ENCODE assay signal across 17 cellular contexts in genomic region chr11:35548925-35549561, GRCh38. TPM values are rescaled to one million over a fixed set of nuclear protein-coding genes. Genes with fewer than 3 reads are reported as not detected.
A peak's percentile ranks its signal among the peaks of the same experiment; 100 is the strongest.
DNase-seq lines count a peak whose midpoint lies in the region; ATAC-seq and TF ChIP-seq lines count a peak whose summit lies in the region.
"Had no signal": no experiment of that assay in that cellular context is flagged by ENCODE, and none has a peak within 500 bp of the region (broad histone marks: within the 10 kb centered on the region; RNA-seq: fewer than 3 reads in every experiment).

No MANE protein-coding gene starts in this region.

- DNase-seq in EH (ENCODE audit: low read depth) (peak; percentile 68), NCI-H226 (peak; percentile 54), COR-L47 (lab: John Stamatoyannopoulos, UW) (no peak), OCI-M2 (lab: John Stamatoyannopoulos, UW; ENCODE audit: unreplicated experiment) (no peak), mucosa of descending colon (no peak), dedifferentiated amniotic fluid mesenchymal stem cell (ENCODE audit: extremely low spot score) (no peak)
- DNase-seq: AML-193; NCI-H1436 treated with DMSO at 0.1 percent for 48 hours; NCI-H510A; OCI-M1; stimulated activated CD4-positive, alpha-beta T cell treated with anti-CD3 and anti-CD28 coated beads, Interleukin-1b, Interleukin-23, amount 100 ng/mL, for 48 hours; substantia nigra had no signal

- H3K36me3 ChIP-seq in ectodermal cell (ENCODE audit: control insufficient read depth, insufficient read depth, low read length) = no peaks in the 10 kb centered on the region
- H3K36me3 ChIP-seq in mesodermal cell (ENCODE audit: control insufficient read depth, insufficient read depth, low read length) = no peaks in the 10 kb centered on the region
- H3K36me3 ChIP-seq in mucosa of descending colon (ENCODE audit: low read depth) = no peaks in the 10 kb centered on the region
- H3K36me3 ChIP-seq: left lung had no signal

- intact Hi-C loops in mucosa of descending colon (cut with DNase I, micrococcal nuclease) = no loop called here

- H3K4me1 ChIP-seq in ectodermal cell (ENCODE audit: control insufficient read depth, insufficient read depth, low read length) (peaks cover 47% of the 10 kb centered on the region), mesodermal cell (ENCODE audit: control insufficient read depth, insufficient read depth, low read length, poor library complexity, severe bottlenecking) (peaks cover 38% of the 10 kb centered on the region), mucosa of descending colon (ENCODE audit: low read depth) (no peaks in the 10 kb centered on the region)
- H3K4me1 ChIP-seq: left lung had no signal

- H3K4me3 ChIP-seq in ectodermal cell (ENCODE audit: insufficient read depth, low read depth, low read length) = no peak overlapping the region
- no peak overlapping the region for H3K4me3 ChIP-seq in mesodermal cell (ENCODE audit: extremely low read depth, insufficient read depth, low read length, poor library complexity, severe bottlenecking)
- H3K4me3 ChIP-seq in mucosa of descending colon = no peak overlapping the region
- H3K4me3 ChIP-seq: left lung had no signal

- no peak for TF ChIP-seq CTCF in mucosa of descending colon (IDR thresholded peaks at IDR 0.05)

- H3K27ac ChIP-seq in ectodermal cell (ENCODE audit: insufficient read depth, low read depth, low read length, poor library complexity, severe bottlenecking) (peak overlapping the region; percentile 41), mesodermal cell (ENCODE audit: low read depth, low read length, severe bottlenecking) (peak overlapping the region; percentile 81)
- H3K27ac ChIP-seq: left lung had no signal

- 0 to 1% methylated on average over 4 of the region's 4 CpGs for WGBS in ectodermal cell, 2 experiments
- 27 to 50% methylated on average over 4 of the region's 4 CpGs for WGBS in mesodermal cell (ENCODE audit: insufficient coverage in 2 of 2), 2 experiments

- H3K9me3 ChIP-seq in ectodermal cell (ENCODE audit: control insufficient read depth, low read length) (no peaks in the 10 kb centered on the region), mesodermal cell (ENCODE audit: control insufficient read depth, low read length) (no peaks in the 10 kb centered on the region), mucosa of descending colon (no peaks in the 10 kb centered on the region)
- H3K9me3 ChIP-seq: left lung had no signal

- no peaks in the 10 kb centered on the region for H3K27me3 ChIP-seq in ectodermal cell (ENCODE audit: control insufficient read depth, insufficient read depth, low read length, poor library complexity, severe bottlenecking)

- ATAC-seq in mucosa of descending colon = no peak
- ATAC-seq: natural killer cell treated with Interleukin-12 subunit alpha and Interleukin-12 subunit beta and Interleukin-15 and Interleukin-18, amount 100 ng/mL, for 72 hours had no signal

RNA-seq across cellular contexts. Expression of gene PAMR1, which starts 23.6 kb away (rescaled TPM):
- polyA plus RNA-seq in ectodermal cell (2013, experiment 1 of 4) = 115 TPM
- 141 TPM for polyA plus RNA-seq in ectodermal cell (2013, experiment 2 of 4)
- 84.9 TPM for polyA plus RNA-seq in ectodermal cell (2013, experiment 3 of 4)
- 94.0 TPM for polyA plus RNA-seq in ectodermal cell (2013, experiment 4 of 4)
- polyA plus RNA-seq in mesodermal cell (2013, experiment 1 of 2) = 25.2 TPM
- polyA plus RNA-seq in mesodermal cell (2013, experiment 2 of 2) = 32.5 TPM
- total RNA-seq in mucosa of descending colon = 10 to 100 TPM in 1 of 3 donors, 1 to 10 TPM in 2; 1.7 to 17.4 (median 2.3) TPM
- total RNA-seq: activated T-helper 2 cell treated with anti-CD3 and anti-CD28 coated beads, Interferon-gamma antibody, Interleukin-2, Interleukin-4, amounts not matched to agents 10 μg/mL and 5 μg/mL and 100 μg/mL, durations not matched to agents 14 hours and 24 hours and 36 hours; natural killer cell treated with Interleukin-12 subunit alpha and Interleukin-12 subunit beta and Interleukin-15 and Interleukin-18, amount 100 ng/mL, for 72 hours had no signal

Comparison
In these comparisons a context has a peak if more than half of its experiments do, and no peak if none do; other contexts are left out.
1. DNase-seq: peak in EH (single experiment) and NCI-H226 (single experiment); none in COR-L47 (single experiment), OCI-M2 (single experiment), mucosa of descending colon (0 of 3) and dedifferentiated amniotic fluid mesenchymal stem cell (single experiment).